In the genomic region with DNA sequence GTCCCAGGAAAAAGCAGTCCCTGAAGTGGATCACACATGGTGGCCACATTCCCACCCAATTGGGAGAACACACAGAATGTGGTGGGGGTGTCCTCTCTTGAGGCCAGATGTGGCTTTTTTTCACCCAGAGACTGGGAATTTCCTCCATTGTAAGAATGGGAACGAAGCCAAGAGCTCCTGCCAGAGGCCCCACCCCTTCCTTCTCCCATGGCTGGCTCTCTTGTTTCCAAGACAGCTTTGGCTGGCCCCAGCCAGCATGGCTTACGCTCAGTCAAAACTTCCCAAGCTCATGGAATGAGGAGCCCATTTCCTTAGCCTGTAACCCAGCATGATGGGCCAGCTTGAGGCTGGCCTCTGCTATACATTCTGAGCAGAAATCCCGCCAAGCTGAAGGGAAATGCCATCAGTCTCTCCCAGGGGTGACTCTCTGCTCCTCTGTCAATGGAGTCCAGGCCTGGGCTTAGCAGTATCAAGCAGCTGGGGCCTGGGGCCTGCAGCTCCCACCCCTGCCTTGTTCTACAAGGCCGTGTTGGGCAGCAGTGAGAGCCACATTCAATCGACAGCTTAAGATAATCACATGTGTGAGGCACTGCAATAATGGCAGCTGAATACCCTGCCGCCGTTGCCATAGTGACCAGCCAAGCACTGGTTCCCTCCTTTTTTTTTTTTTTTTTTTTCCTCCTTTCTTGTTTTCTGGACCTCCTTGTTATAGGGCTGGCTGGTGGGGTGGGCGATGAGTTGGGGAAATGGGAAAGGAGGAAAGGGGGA, we compare ENCODE assay signal across 12 cellular contexts.
DNase-seq lines count a peak whose midpoint lies in the region; ATAC-seq and TF ChIP-seq lines count a peak whose summit lies in the region.
"Had no signal": no experiment of that assay in that cellular context is flagged by ENCODE, and none has a peak within 500 bp of the region (broad histone marks: within the 10 kb centered on the region; RNA-seq: fewer than 3 reads in every experiment).

No MANE protein-coding gene starts in this region.

- peaks cover 14% of the 10 kb centered on the region for H3K27me3 ChIP-seq in GM23338 (ENCODE audit: insufficient read depth)
- H3K27me3 ChIP-seq: tibial nerve had no signal

- H4K20me1 ChIP-seq in GM23338 (replicated peaks; ENCODE audit: insufficient read depth), result no peaks in the 10 kb centered on the region; the same call in 1 of the 2 replicates

- H3K9me2 ChIP-seq in GM23338 (ENCODE audit: insufficient read depth), result 0 out of 2 replicates have a peak, but pooled peaks cover 3% of the 10 kb centered on the region

- H3K4me1 ChIP-seq in GM23338 (ENCODE audit: insufficient read depth), result peaks cover 34% of the 10 kb centered on the region
- H3K4me1 ChIP-seq: tibial nerve had no signal

- H3K4me2 ChIP-seq in GM23338, result 0 out of 2 replicates have a peak overlapping the region, but pooled peaks have one; percentile 22

- peaks cover 52% of the 10 kb centered on the region for H3K4me1 Mint-ChIP-seq in GM23338
- peaks cover 46% of the 10 kb centered on the region for H3K4me1 Mint-ChIP-seq in WTC11
- H3K4me1 Mint-ChIP-seq in natural killer cell treated with Interleukin-12 subunit alpha and Interleukin-12 subunit beta and Interleukin-15 and Interleukin-18, amount 100 ng/mL, for 72 hours (ENCODE audit: low read depth in 2 of 2), result no peaks in the 10 kb centered on the region
- H3K4me1 Mint-ChIP-seq: activated CD4-positive, alpha-beta T cell treated with anti-CD3 and anti-CD28 coated beads, Interleukin-2, amount 10 ng/mL, durations not matched to agents 7 days and 5 days had no signal

- H3K9me3 Mint-ChIP-seq in GM23338 (no peaks in the 10 kb centered on the region), WTC11 (no peaks in the 10 kb centered on the region)
- no peaks in the 10 kb centered on the region for H3K9me3 Mint-ChIP-seq in natural killer cell treated with Interleukin-12 subunit alpha and Interleukin-12 subunit beta and Interleukin-15 and Interleukin-18, amount 100 ng/mL, for 72 hours
- H3K9me3 Mint-ChIP-seq: activated CD4-positive, alpha-beta T cell treated with anti-CD3 and anti-CD28 coated beads, Interleukin-2, amount 10 ng/mL, durations not matched to agents 7 days and 5 days; activated T-helper 2 cell treated with anti-CD3 and anti-CD28 coated beads, Interferon-gamma antibody, Interleukin-2, Interleukin-4, amounts not matched to agents 10 μg/mL and 5 μg/mL and 100 μg/mL, durations not matched to agents 14 hours and 24 hours and 36 hours had no signal

- H3K36me3 ChIP-seq in GM23338 (ENCODE audit: insufficient read depth), result no peaks in the 10 kb centered on the region
- H3K36me3 ChIP-seq: tibial nerve had no signal

- ATAC-seq in GM23338 (peak; percentile 86), WTC11 (peak; percentile 82), GM18502 (IDR thresholded peaks at IDR 0.05; ENCODE audit: poor library complexity, unreplicated experiment) (no peak)
- ATAC-seq in natural killer cell treated with Interleukin-12 subunit alpha and Interleukin-12 subunit beta and Interleukin-15 and Interleukin-18, amount 100 ng/mL, for 72 hours, result no peak

- CTCF ChIA-PET in WTC11 (lab: Charles Lee), result interaction anchor here (0.6 to 5.2 kb wide), 8 partner anchors 16 to 1014 kb away, joined by 3 to 33 read pairs (median 3); a partner anchor contains a TSS

- no peak for TF ChIP-seq CTCF in GM23338 (conservative IDR thresholded peaks at IDR 0.05; ENCODE audit: low read depth in 2 of 2)
- TF ChIP-seq CTCF in WTC11 (IDR thresholded peaks at IDR 0.05), result no peak

- POLR2A ChIA-PET in WTC11 (lab: Charles Lee), result interaction anchor here (0.6 to 1.1 kb wide), 3 partner anchors 52 to 142 kb away, joined by 3 to 4 read pairs (median 3); no protein-coding TSS in a partner anchor

- H3K27ac ChIP-seq in GM23338 (ENCODE audit: low read depth), result no peak overlapping the region
- H3K27ac ChIP-seq: tibial nerve had no signal

- peaks cover 21% of the 10 kb centered on the region for H3K27me3 Mint-ChIP-seq in GM23338 (ENCODE audit: insufficient read depth, low read depth, poor library complexity)
- H3K27me3 Mint-ChIP-seq in WTC11 (ENCODE audit: low read depth), result peaks cover 83% of the 10 kb centered on the region
- H3K27me3 Mint-ChIP-seq in natural killer cell treated with Interleukin-12 subunit alpha and Interleukin-12 subunit beta and Interleukin-15 and Interleukin-18, amount 100 ng/mL, for 72 hours, result no peaks in the 10 kb centered on the region
- H3K27me3 Mint-ChIP-seq: activated CD4-positive, alpha-beta T cell treated with anti-CD3 and anti-CD28 coated beads, Interleukin-2, amount 10 ng/mL, durations not matched to agents 7 days and 5 days had no signal

- DNase-seq in GM23338 (ENCODE audit: low spot score) (peak; percentile 75), NCI-H1436 treated with DMSO at 0.1 percent for 48 hours (lab: John Stamatoyannopoulos, UW) (peak; percentile 8), WTC11 (ENCODE audit: low spot score) (peak; percentile 59), mesenteric fat pad (ENCODE audit: low spot score) (peak; percentile 65), AML-193 (lab: John Stamatoyannopoulos, UW) (no peak)
- no peak for DNase-seq in natural killer cell treated with Interleukin-12 subunit alpha and Interleukin-12 subunit beta and Interleukin-15 and Interleukin-18, amount 100 ng/mL, for 72 hours (ENCODE audit: low spot score)
- DNase-seq: activated CD4-positive, alpha-beta T cell treated with anti-CD3 and anti-CD28 coated beads, Interleukin-2, amount 10 ng/mL, durations not matched to agents 7 days and 5 days; aorta; Calu3 had no signal

- no peaks in the 10 kb centered on the region for H3K79me2 ChIP-seq in GM23338 (replicated peaks; ENCODE audit: insufficient read depth)

- no peak overlapping the region for H2AFZ ChIP-seq in GM23338

- H3F3A ChIP-seq in GM23338 (replicated peaks; ENCODE audit: low read depth), result no peaks in the 10 kb centered on the region

- H3K36me3 Mint-ChIP-seq in GM23338 (ENCODE audit: low read depth) (no peaks in the 10 kb centered on the region), WTC11 (no peaks in the 10 kb centered on the region)
- H3K36me3 Mint-ChIP-seq in natural killer cell treated with Interleukin-12 subunit alpha and Interleukin-12 subunit beta and Interleukin-15 and Interleukin-18, amount 100 ng/mL, for 72 hours, result no peaks in the 10 kb centered on the region

- H3K4me3 ChIP-seq in GM23338, result no peak overlapping the region
- H3K4me3 ChIP-seq: tibial nerve had no signal

- no peak overlapping the region; the same call in 2 of the 3 replicates for H3K4me3 Mint-ChIP-seq in GM23338
- no peak overlapping the region for H3K4me3 Mint-ChIP-seq in WTC11
- no peak overlapping the region for H3K4me3 Mint-ChIP-seq in natural killer cell treated with Interleukin-12 subunit alpha and Interleukin-12 subunit beta and Interleukin-15 and Interleukin-18, amount 100 ng/mL, for 72 hours
- H3K4me3 Mint-ChIP-seq: activated CD4-positive, alpha-beta T cell treated with anti-CD3 and anti-CD28 coated beads, Interleukin-2, amount 10 ng/mL, durations not matched to agents 7 days and 5 days had no signal

- H3K27ac Mint-ChIP-seq in GM23338 (no peak overlapping the region), WTC11 (no peak overlapping the region)
- H3K27ac Mint-ChIP-seq in natural killer cell treated with Interleukin-12 subunit alpha and Interleukin-12 subunit beta and Interleukin-15 and Interleukin-18, amount 100 ng/mL, for 72 hours, result no peak overlapping the region
- H3K27ac Mint-ChIP-seq: activated CD4-positive, alpha-beta T cell treated with anti-CD3 and anti-CD28 coated beads, Interleukin-2, amount 10 ng/mL, durations not matched to agents 7 days and 5 days; activated T-helper 2 cell treated with anti-CD3 and anti-CD28 coated beads, Interferon-gamma antibody, Interleukin-2, Interleukin-4, amounts not matched to agents 10 μg/mL and 5 μg/mL and 100 μg/mL, durations not matched to agents 14 hours and 24 hours and 36 hours had no signal

TF ChIP-seq in GM23338, 12 proteins besides CTCF, POLR2A, EP300 and RAD21 (continues in another document):
- TF ChIP-seq ZNF114 (CRISPR knock-in tag; IDR thresholded peaks at IDR 0.05), result no peak
- TF ChIP-seq, protein P1, sequence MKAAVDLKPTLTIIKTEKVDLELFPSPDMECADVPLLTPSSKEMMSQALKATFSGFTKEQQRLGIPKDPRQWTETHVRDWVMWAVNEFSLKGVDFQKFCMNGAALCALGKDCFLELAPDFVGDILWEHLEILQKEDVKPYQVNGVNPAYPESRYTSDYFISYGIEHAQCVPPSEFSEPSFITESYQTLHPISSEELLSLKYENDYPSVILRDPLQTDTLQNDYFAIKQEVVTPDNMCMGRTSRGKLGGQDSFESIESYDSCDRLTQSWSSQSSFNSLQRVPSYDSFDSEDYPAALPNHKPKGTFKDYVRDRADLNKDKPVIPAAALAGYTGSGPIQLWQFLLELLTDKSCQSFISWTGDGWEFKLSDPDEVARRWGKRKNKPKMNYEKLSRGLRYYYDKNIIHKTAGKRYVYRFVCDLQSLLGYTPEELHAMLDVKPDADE (IDR thresholded peaks at IDR 0.05), result no peak
- no peak for TF ChIP-seq POLR2AphosphoS5 (IDR thresholded peaks at IDR 0.05; ENCODE audit: low read depth)
- TF ChIP-seq JUNB (IDR thresholded peaks at IDR 0.05; ENCODE audit: unreplicated experiment), result no peak
- no peak for TF ChIP-seq EZH2 (IDR thresholded peaks at IDR 0.05; ENCODE audit: low read depth, unreplicated experiment)

TF ChIP-seq in WTC11, 78 proteins besides CTCF, POLR2A, EP300 and RAD21 (continues in another document):
- TF ChIP-seq, protein P2, sequence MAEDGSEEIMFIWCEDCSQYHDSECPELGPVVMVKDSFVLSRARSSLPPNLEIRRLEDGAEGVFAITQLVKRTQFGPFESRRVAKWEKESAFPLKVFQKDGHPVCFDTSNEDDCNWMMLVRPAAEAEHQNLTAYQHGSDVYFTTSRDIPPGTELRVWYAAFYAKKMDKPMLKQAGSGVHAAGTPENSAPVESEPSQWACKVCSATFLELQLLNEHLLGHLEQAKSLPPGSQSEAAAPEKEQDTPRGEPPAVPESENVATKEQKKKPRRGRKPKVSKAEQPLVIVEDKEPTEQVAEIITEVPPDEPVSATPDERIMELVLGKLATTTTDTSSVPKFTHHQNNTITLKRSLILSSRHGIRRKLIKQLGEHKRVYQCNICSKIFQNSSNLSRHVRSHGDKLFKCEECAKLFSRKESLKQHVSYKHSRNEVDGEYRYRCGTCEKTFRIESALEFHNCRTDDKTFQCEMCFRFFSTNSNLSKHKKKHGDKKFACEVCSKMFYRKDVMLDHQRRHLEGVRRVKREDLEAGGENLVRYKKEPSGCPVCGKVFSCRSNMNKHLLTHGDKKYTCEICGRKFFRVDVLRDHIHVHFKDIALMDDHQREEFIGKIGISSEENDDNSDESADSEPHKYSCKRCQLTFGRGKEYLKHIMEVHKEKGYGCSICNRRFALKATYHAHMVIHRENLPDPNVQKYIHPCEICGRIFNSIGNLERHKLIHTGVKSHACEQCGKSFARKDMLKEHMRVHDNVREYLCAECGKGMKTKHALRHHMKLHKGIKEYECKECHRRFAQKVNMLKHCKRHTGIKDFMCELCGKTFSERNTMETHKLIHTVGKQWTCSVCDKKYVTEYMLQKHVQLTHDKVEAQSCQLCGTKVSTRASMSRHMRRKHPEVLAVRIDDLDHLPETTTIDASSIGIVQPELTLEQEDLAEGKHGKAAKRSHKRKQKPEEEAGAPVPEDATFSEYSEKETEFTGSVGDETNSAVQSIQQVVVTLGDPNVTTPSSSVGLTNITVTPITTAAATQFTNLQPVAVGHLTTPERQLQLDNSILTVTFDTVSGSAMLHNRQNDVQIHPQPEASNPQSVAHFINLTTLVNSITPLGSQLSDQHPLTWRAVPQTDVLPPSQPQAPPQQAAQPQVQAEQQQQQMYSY (CRISPR knock-in tag; IDR thresholded peaks at IDR 0.05), result peak; percentile 59; the same call in 1 of the 2 replicates

Comparison
In these comparisons a context has a peak if more than half of its experiments do, and no peak if none do; other contexts are left out.
1. ATAC-seq: peak in GM23338 (single experiment) and WTC11 (single experiment); none in GM18502 (single experiment) and natural killer cell treated with Interleukin-12 subunit alpha and Interleukin-12 subunit beta and Interleukin-15 and Interleukin-18, amount 100 ng/mL, for 72 hours (0 of 2).
2. DNase-seq: peak in GM23338 (single experiment), NCI-H1436 treated with DMSO at 0.1 percent for 48 hours (single experiment), WTC11 (single experiment) and mesenteric fat pad (single experiment); none in AML-193 (0 of 2) and natural killer cell treated with Interleukin-12 subunit alpha and Interleukin-12 subunit beta and Interleukin-15 and Interleukin-18, amount 100 ng/mL, for 72 hours (single experiment).